8 cellular contexts compared by ENCODE assay signal in the genomic region with DNA sequence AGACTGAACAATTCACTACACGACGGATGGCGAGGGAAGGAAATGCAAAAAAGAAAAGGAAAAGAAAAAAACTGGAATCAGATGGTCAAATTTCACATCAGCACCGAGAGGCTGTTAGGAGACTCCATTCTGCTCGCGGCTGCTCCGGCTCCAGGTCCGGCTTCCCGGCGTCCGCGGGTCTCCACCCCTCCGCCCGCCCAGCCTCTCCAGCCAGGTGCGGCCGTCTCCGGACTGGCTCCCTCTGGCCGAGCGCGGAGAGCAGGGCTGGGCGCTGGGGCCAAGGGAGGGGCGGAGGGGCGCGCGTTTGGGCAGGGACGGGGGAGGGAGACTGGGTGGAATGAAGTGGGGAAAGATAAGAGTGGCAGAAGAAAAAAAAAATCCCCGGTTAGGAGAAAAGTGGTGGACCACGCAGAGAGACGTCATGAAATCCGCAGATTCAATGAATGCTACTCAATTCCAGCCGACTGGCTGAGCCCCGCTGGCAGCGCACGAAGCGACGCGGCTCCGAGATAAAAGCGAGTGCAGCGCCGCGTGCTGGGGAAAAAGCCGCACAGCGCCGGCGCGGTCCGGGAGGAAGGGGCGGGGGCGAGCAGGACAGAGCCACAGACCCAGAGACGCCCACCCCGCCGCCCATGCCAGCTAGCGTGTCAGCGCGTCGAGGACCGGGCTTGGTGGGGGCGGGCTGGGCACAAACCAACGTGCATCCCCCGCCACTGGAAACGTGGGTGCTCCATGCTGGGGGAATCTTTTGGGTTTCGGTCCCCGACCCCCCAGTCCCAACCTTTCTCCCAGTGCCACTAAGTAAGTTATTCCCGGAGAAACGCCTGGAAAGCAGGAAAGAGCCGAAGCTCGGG. TPM values are rescaled to one million over a fixed set of nuclear protein-coding genes. Genes with fewer than 3 reads are reported as not detected.
DNase-seq lines count a peak whose midpoint lies in the region; ATAC-seq and TF ChIP-seq lines count a peak whose summit lies in the region.

KCNJ6 (minus strand) TSS at position 517 of the 854 bp plus-strand sequence. CDS start 75,775 bp downstream, outside the sequence.

- no peaks in the 10 kb centered on the region for H3K9me3 Mint-ChIP-seq in stimulated activated effector memory CD8-positive, alpha-beta T cell treated with anti-CD3 and anti-CD28 coated beads, Interleukin-12 subunit alpha, Interleukin-12 subunit beta, amount 100 ng/mL, for 72 hours

- H3K4me2 ChIP-seq in smooth muscle cell: peak within 1 kb of the TSS; percentile 96

- H3K36me3 ChIP-seq in smooth muscle cell (ENCODE audit: low read depth): no peaks in the 10 kb centered on the region

- H3K4me3 ChIP-seq in smooth muscle cell: peak within 1 kb of the TSS; percentile 55

- no peaks in the 10 kb centered on the region for H4K20me1 ChIP-seq in smooth muscle cell (ENCODE audit: low read depth)

- H3K79me2 ChIP-seq in smooth muscle cell (ENCODE audit: low read depth): no peaks in the 10 kb centered on the region

- H2AFZ ChIP-seq in smooth muscle cell (ENCODE audit: low read depth): peak within 1 kb of the TSS; percentile 63

- H3K9me3 ChIP-seq in smooth muscle cell (replicated peaks; ENCODE audit: low read depth): no peaks in the 10 kb centered on the region

- H3K4me3 Mint-ChIP-seq in stimulated activated effector memory CD8-positive, alpha-beta T cell treated with anti-CD3 and anti-CD28 coated beads, Interleukin-12 subunit alpha, Interleukin-12 subunit beta, amount 100 ng/mL, for 72 hours: no peak within 1 kb of the TSS

- peak; percentile 56 for TF ChIP-seq CTCF in smooth muscle cell (IDR thresholded peaks at IDR 0.05; ENCODE audit: borderline replicate concordance, insufficient read depth, poor library complexity, severe bottlenecking)

- no peaks in the 10 kb centered on the region for H3F3A ChIP-seq in smooth muscle cell (ENCODE audit: low read depth)

- peaks cover 52% of the 10 kb centered on the region for H3K27me3 ChIP-seq in smooth muscle cell (ENCODE audit: low read depth)

- H3K4me1 Mint-ChIP-seq in stimulated activated effector memory CD8-positive, alpha-beta T cell treated with anti-CD3 and anti-CD28 coated beads, Interleukin-12 subunit alpha, Interleukin-12 subunit beta, amount 100 ng/mL, for 72 hours: no peaks in the 10 kb centered on the region

- WGBS in smooth muscle cell (ENCODE audit: low lambda C conversion rate): 2% methylated on average over 62 of the region's 68 CpGs

- peaks cover 7% of the 10 kb centered on the region for H3K4me1 ChIP-seq in smooth muscle cell (ENCODE audit: low read depth)

- no peak for ATAC-seq in stimulated activated effector memory CD8-positive, alpha-beta T cell treated with anti-CD3 and anti-CD28 coated beads, Interleukin-12 subunit alpha, Interleukin-12 subunit beta, amount 100 ng/mL, for 72 hours
- no peak for ATAC-seq in GM18867 (IDR thresholded peaks at IDR 0.05; ENCODE audit: unreplicated experiment)

- H3K27ac ChIP-seq in smooth muscle cell (ENCODE audit: low read depth): no peak within 1 kb of the TSS

- no peak within 1 kb of the TSS for H3K9ac ChIP-seq in smooth muscle cell (ENCODE audit: low read depth)

- H3K27ac Mint-ChIP-seq in stimulated activated effector memory CD8-positive, alpha-beta T cell treated with anti-CD3 and anti-CD28 coated beads, Interleukin-12 subunit alpha, Interleukin-12 subunit beta, amount 100 ng/mL, for 72 hours: no peak within 1 kb of the TSS

- DNase-seq in Daoy (ENCODE audit: low read depth) (peak; percentile 83), NCI-H1105 (lab: John Stamatoyannopoulos, UW) (peak; percentile 82), amniotic stem cell (lab: John Stamatoyannopoulos, UW) (peak; percentile 14), hepatic stellate cell (ENCODE audit: low spot score) (peak; percentile 75), smooth muscle cell (lab: John Stamatoyannopoulos, UW; ENCODE audit: unreplicated experiment) (no peak), DMS53 (lab: John Stamatoyannopoulos, UW) (no peak)
- DNase-seq in stimulated activated effector memory CD8-positive, alpha-beta T cell treated with anti-CD3 and anti-CD28 coated beads, Interleukin-12 subunit alpha, Interleukin-12 subunit beta, amount 100 ng/mL, for 72 hours (ENCODE audit: low spot score in 2 of 2): no peak

- no peaks in the 10 kb centered on the region for H3K36me3 Mint-ChIP-seq in stimulated activated effector memory CD8-positive, alpha-beta T cell treated with anti-CD3 and anti-CD28 coated beads, Interleukin-12 subunit alpha, Interleukin-12 subunit beta, amount 100 ng/mL, for 72 hours

RNA-seq across cellular contexts. Expression of gene KCNJ6, which starts in this region (rescaled TPM):
- not detected in 2 replicates for total RNA-seq in Daoy (2014; rRNA removed; shearing (Covaris generic))
- 0.27 and 0.40 TPM in 2 replicates for total RNA-seq in smooth muscle cell
- polyA plus RNA-seq in smooth muscle cell: 0.15 and 0.28 TPM in 2 replicates

Comparison
In these comparisons a context has a peak if more than half of its experiments do, and no peak if none do; other contexts are left out.
1. Peak in DNase-seq in Daoy; RNA of the gene not detected or under 1 TPM.
2. DNase-seq: peak in NCI-H1105 (single experiment), amniotic stem cell (single experiment) and hepatic stellate cell (single experiment); none in smooth muscle cell (single experiment), stimulated activated effector memory CD8-positive, alpha-beta T cell treated with anti-CD3 and anti-CD28 coated beads, Interleukin-12 subunit alpha, Interleukin-12 subunit beta, amount 100 ng/mL, for 72 hours (0 of 2) and DMS53 (single experiment).